In genomic region chr6:131169613-131170012, GRCh38 we compare ENCODE assay signal across 29 cellular contexts.
"Had no signal": no experiment of that assay in that cellular context is flagged by ENCODE, and none has a peak within 500 bp of the region (broad histone marks: within the 10 kb centered on the region; RNA-seq: fewer than 3 reads in every experiment).

No MANE protein-coding gene starts in this region.

- H3K4me1 ChIP-seq: neural progenitor cell, parathyroid adenoma, psoas muscle, right lobe of liver, sigmoid colon, thyroid gland, upper lobe of left lung, vagina had no signal

- H3K4me3 ChIP-seq: neural progenitor cell, ovary, psoas muscle, right lobe of liver, sigmoid colon, stomach, thoracic aorta, thyroid gland, tibial nerve, upper lobe of left lung, vagina had no signal

- H3K4me2 ChIP-seq: neural progenitor cell had no signal

- H3K27me3 Mint-ChIP-seq: naive thymus-derived CD8-positive, alpha-beta T cell; natural killer cell treated with Interleukin-12 subunit alpha and Interleukin-12 subunit beta and Interleukin-15 and Interleukin-18, amount 100 ng/mL, for 72 hours; progenitor cell of endocrine pancreas; stimulated activated naive B cell treated with anti-CD40 and anti-IgM and Interleukin-4, amounts not matched to agents 10 μg/mL and 1 μg/mL and 100 μg/mL, for 72 hours; stimulated activated naive CD8-positive, alpha-beta T cell treated with anti-CD3 and anti-CD28 coated beads, Interleukin-15, Interleukin-2, amounts not matched to agents 100 ng/mL and 50 ng/mL, for 24 hours had no signal

- H2AFZ ChIP-seq: neural progenitor cell, parathyroid adenoma had no signal

- H3K4me3 Mint-ChIP-seq: naive thymus-derived CD8-positive, alpha-beta T cell; natural killer cell treated with Interleukin-12 subunit alpha and Interleukin-12 subunit beta and Interleukin-15 and Interleukin-18, amount 100 ng/mL, for 72 hours; nephron progenitor cell; neural progenitor cell; stimulated activated effector memory CD8-positive, alpha-beta T cell treated with anti-CD3 and anti-CD28 coated beads, Interleukin-12 subunit alpha, Interleukin-12 subunit beta, amount 100 ng/mL, for 72 hours; stimulated activated naive B cell treated with anti-CD40 and anti-IgM and Interleukin-4, amounts not matched to agents 10 μg/mL and 1 μg/mL and 100 μg/mL, for 72 hours; stimulated activated naive CD8-positive, alpha-beta T cell treated with anti-CD3 and anti-CD28 coated beads, Interleukin-15, Interleukin-2, amounts not matched to agents 100 ng/mL and 50 ng/mL, for 24 hours had no signal

- H3K9me3 Mint-ChIP-seq: naive thymus-derived CD8-positive, alpha-beta T cell; natural killer cell treated with Interleukin-12 subunit alpha and Interleukin-12 subunit beta and Interleukin-15 and Interleukin-18, amount 100 ng/mL, for 72 hours; nephron progenitor cell; neural progenitor cell; stimulated activated effector memory CD8-positive, alpha-beta T cell treated with anti-CD3 and anti-CD28 coated beads, Interleukin-12 subunit alpha, Interleukin-12 subunit beta, amount 100 ng/mL, for 72 hours; stimulated activated naive B cell treated with anti-CD40 and anti-IgM and Interleukin-4, amounts not matched to agents 10 μg/mL and 1 μg/mL and 100 μg/mL, for 72 hours; stimulated activated naive CD8-positive, alpha-beta T cell treated with anti-CD3 and anti-CD28 coated beads, Interleukin-15, Interleukin-2, amounts not matched to agents 100 ng/mL and 50 ng/mL, for 24 hours had no signal

- H3K27me3 ChIP-seq: neural progenitor cell, ovary, right lobe of liver, sigmoid colon, stomach, thyroid gland, tibial nerve, upper lobe of left lung, vagina had no signal

- H3K9ac ChIP-seq: neural progenitor cell, parathyroid adenoma had no signal

- H3K79me2 ChIP-seq: parathyroid adenoma had no signal

- H3K27ac ChIP-seq: neural progenitor cell, ovary, parathyroid adenoma, psoas muscle, right lobe of liver, sigmoid colon, stomach, thoracic aorta, thyroid gland, tibial nerve, upper lobe of left lung, vagina had no signal

- H3K27ac Mint-ChIP-seq: natural killer cell treated with Interleukin-12 subunit alpha and Interleukin-12 subunit beta and Interleukin-15 and Interleukin-18, amount 100 ng/mL, for 72 hours; nephron progenitor cell; neural progenitor cell; progenitor cell of endocrine pancreas; stimulated activated effector memory CD8-positive, alpha-beta T cell treated with anti-CD3 and anti-CD28 coated beads, Interleukin-12 subunit alpha, Interleukin-12 subunit beta, amount 100 ng/mL, for 72 hours; stimulated activated naive B cell treated with anti-CD40 and anti-IgM and Interleukin-4, amounts not matched to agents 10 μg/mL and 1 μg/mL and 100 μg/mL, for 72 hours; stimulated activated naive CD8-positive, alpha-beta T cell treated with anti-CD3 and anti-CD28 coated beads, Interleukin-15, Interleukin-2, amounts not matched to agents 100 ng/mL and 50 ng/mL, for 24 hours had no signal

- H3K36me3 Mint-ChIP-seq: neural progenitor cell; stimulated activated effector memory CD8-positive, alpha-beta T cell treated with anti-CD3 and anti-CD28 coated beads, Interleukin-12 subunit alpha, Interleukin-12 subunit beta, amount 100 ng/mL, for 72 hours had no signal

- H3K4me1 Mint-ChIP-seq: naive thymus-derived CD8-positive, alpha-beta T cell; nephron progenitor cell; stimulated activated effector memory CD8-positive, alpha-beta T cell treated with anti-CD3 and anti-CD28 coated beads, Interleukin-12 subunit alpha, Interleukin-12 subunit beta, amount 100 ng/mL, for 72 hours; stimulated activated naive B cell treated with anti-CD40 and anti-IgM and Interleukin-4, amounts not matched to agents 10 μg/mL and 1 μg/mL and 100 μg/mL, for 72 hours had no signal

- H3K9me3 ChIP-seq: ovary, psoas muscle, right lobe of liver, sigmoid colon, stomach, thoracic aorta, thyroid gland, tibial nerve, upper lobe of left lung, vagina had no signal

- ATAC-seq: naive thymus-derived CD8-positive, alpha-beta T cell; natural killer cell treated with Interleukin-12 subunit alpha and Interleukin-12 subunit beta and Interleukin-15 and Interleukin-18, amount 100 ng/mL, for 72 hours; psoas muscle; right cardiac atrium; right lobe of liver; stimulated activated effector memory CD8-positive, alpha-beta T cell treated with anti-CD3 and anti-CD28 coated beads, Interleukin-12 subunit alpha, Interleukin-12 subunit beta, amount 100 ng/mL, for 72 hours; stimulated activated naive B cell treated with anti-CD40 and anti-IgM and Interleukin-4, amounts not matched to agents 10 μg/mL and 1 μg/mL and 100 μg/mL, for 72 hours had no signal

- H3K36me3 ChIP-seq: neural progenitor cell, ovary had no signal

- DNase-seq: naive thymus-derived CD8-positive, alpha-beta T cell; nephron progenitor cell; occipital lobe; ovary; posterior cingulate gyrus; psoas muscle; right cardiac atrium; right lobe of liver; sigmoid colon; small intestine; stimulated activated CD4-positive, alpha-beta T cell treated with anti-CD3 and anti-CD28 coated beads, Interleukin-15, amount 100 ng/mL, for 24 hours; stimulated activated CD4-positive, alpha-beta T cell treated with anti-CD3 and anti-CD28 coated beads, Interleukin-2, amount 100 ng/mL, for 24 hours; stimulated activated CD4-positive, alpha-beta T cell treated with anti-CD3 and anti-CD28 coated beads, Interleukin-2, amount 100 ng/mL, for 48 hours; stimulated activated CD4-positive, alpha-beta T cell treated with anti-CD3 and anti-CD28 coated beads, Interleukin-4, amount 100 ng/mL, for 24 hours; stimulated activated naive B cell treated with anti-CD40 and anti-IgM and Interleukin-4, amounts not matched to agents 10 μg/mL and 1 μg/mL and 100 μg/mL, for 72 hours; stimulated activated naive CD4-positive, alpha-beta T cell treated with Interleukin-2 at 50 U/mL for 16 hours; stomach; thyroid gland; trophoblast cell; upper lobe of left lung had no signal
